1 cellular context compared by ENCODE assay signal in the genomic region with DNA sequence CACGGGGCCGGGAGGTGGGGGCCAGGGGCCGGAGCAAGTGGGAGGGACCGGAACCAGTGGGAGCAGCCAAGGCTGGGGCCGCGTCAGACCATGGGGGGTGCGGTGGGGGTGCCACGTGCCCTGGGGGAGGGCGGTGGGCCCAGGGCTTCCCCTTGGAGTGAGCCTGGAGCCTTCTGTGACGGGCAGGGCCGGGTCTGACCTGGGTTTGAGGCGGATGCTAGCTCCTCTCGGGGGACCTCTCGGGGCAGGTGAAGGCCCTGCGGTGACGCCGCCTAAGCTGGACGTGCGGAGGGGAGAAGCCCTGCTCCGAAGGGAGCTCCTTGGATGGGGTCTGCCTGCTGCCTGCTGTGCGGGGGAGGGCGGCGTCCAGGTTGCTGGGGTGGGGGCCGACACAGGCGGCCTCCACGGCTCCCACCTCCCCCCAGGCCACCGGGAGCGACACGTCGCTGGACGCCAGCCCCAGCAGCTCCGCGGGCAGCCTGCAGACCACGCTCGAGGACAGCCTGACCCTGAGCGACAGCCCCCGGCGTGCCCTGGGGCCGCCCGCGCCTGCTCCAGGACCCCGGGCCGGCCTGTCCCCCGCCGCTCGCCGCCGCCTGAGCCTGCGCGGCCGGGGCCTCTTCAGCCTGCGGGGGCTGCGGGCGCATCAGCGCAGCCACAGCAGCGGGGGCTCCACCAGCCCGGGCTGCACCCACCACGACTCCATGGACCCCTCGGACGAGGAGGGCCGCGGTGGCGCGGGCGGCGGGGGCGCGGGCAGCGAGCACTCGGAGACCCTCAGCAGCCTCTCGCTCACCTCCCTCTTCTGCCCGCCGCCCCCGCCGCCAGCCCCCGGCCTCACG.
TF ChIP-seq lines count a peak whose summit lies in the region.

No MANE protein-coding gene starts in this region.

TF ChIP-seq in GM23338, 12 proteins besides CTCF, POLR2A, EP300 and RAD21 (continued from another document):
- TF ChIP-seq CREB1 (CRISPR knock-in tag; IDR thresholded peaks at IDR 0.05; ENCODE audit: low read depth), result no peak
- no peak for TF ChIP-seq POLR2AphosphoS5 (IDR thresholded peaks at IDR 0.05; ENCODE audit: low read depth)
- TF ChIP-seq NANOG (IDR thresholded peaks at IDR 0.05; ENCODE audit: borderline replicate concordance), result no peak
- TF ChIP-seq STAT1 (IDR thresholded peaks at IDR 0.05; ENCODE audit: unreplicated experiment), result no peak
